Comparison of ENCODE assay signal across 8 cellular contexts in the genomic region with DNA sequence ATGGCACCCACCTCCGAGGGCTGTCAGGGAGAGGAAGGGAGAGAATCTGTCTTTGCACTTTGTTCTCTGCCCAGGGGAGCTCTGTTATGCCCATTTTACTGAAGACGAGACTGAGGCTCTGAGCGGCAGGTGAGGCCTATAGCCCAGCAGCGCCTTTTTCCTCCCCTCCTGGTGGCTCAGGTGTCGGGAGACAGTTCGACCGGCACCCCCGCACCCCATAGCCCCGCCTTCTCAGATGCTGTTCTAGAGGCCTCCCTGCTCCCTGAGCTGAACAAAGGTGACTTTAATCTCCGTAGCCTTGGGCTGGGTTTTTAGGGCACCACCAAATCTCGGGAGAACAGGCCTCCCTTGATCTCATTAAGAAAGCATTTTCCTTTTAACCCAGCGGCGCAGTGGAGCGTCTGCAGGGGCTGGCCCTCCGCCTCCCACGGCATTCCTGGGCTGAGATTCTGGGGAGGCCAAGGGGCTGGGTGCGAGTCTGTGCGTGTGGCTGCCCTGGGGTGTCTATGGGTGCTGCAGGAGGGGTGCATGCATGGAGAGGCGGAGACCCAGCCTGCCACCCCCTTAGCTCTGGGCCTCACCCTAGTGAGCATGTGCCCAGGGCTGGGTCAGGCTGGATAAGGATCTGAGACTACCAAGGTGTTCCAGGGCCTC. TPM values are rescaled to one million over a fixed set of nuclear protein-coding genes. Genes with fewer than 3 reads are reported as not detected.
A peak's percentile ranks its signal among the peaks of the same experiment; 100 is the strongest.
DNase-seq lines count a peak whose midpoint lies in the region; ATAC-seq lines count a peak whose summit lies in the region.

No MANE protein-coding gene starts in this region.

- H3K4me1 ChIP-seq in mononuclear cell (ENCODE audit: insufficient read depth, low read length): peaks cover 79% of the 10 kb centered on the region

- no peaks in the 10 kb centered on the region for H3K9me3 ChIP-seq in mononuclear cell (ENCODE audit: low read depth, low read length)

- peak overlapping the region; percentile 26 for H3K27ac ChIP-seq in caudate nucleus (ENCODE audit: low read depth, low read length)

- H3K4me3 ChIP-seq in mononuclear cell (ENCODE audit: low read length): peak overlapping the region; percentile 84

- DNase-seq in EL (peak; percentile 88), NCI-H510A (lab: John Stamatoyannopoulos, UW) (peak; percentile 85), caudate nucleus (lab: John Stamatoyannopoulos, UW) (no peak), NCI-H2227 (lab: John Stamatoyannopoulos, UW; ENCODE audit: unreplicated experiment) (no peak), cerebellum (ENCODE audit: low spot score) (no peak)

- H3K27me3 ChIP-seq in mononuclear cell (ENCODE audit: insufficient read depth, low read length): no peaks in the 10 kb centered on the region

- no peak for ATAC-seq in GM21723 (IDR thresholded peaks at IDR 0.05; ENCODE audit: unreplicated experiment)
- ATAC-seq in HG03565 (IDR thresholded peaks at IDR 0.05; ENCODE audit: unreplicated experiment): no peak

RNA-seq across cellular contexts. Expression of gene LFNG, which starts 3.3 kb away (rescaled TPM):
- total RNA-seq in mononuclear cell (101 TPM), cerebellum (31.3 TPM)

RNA-seq across cellular contexts. Expression of gene BRAT1, which starts 32.4 kb away (rescaled TPM):
- total RNA-seq in mononuclear cell (7.7 TPM), cerebellum (17.4 TPM)

RNA-seq across cellular contexts. Expression of gene IQCE, which starts 35.9 kb away (rescaled TPM):
- total RNA-seq in mononuclear cell (2.7 TPM), cerebellum (18.9 TPM)

RNA-seq across cellular contexts. Expression of gene GRIFIN, which starts 46.7 kb away (rescaled TPM):
- total RNA-seq in mononuclear cell (not detected), cerebellum (not detected)

Comparison
In these comparisons a context has a peak if more than half of its experiments do, and no peak if none do; other contexts are left out.
1. DNase-seq: peak in EL (single experiment) and NCI-H510A (single experiment); none in caudate nucleus (0 of 61), NCI-H2227 (single experiment) and cerebellum (single experiment).